In the genomic region with DNA sequence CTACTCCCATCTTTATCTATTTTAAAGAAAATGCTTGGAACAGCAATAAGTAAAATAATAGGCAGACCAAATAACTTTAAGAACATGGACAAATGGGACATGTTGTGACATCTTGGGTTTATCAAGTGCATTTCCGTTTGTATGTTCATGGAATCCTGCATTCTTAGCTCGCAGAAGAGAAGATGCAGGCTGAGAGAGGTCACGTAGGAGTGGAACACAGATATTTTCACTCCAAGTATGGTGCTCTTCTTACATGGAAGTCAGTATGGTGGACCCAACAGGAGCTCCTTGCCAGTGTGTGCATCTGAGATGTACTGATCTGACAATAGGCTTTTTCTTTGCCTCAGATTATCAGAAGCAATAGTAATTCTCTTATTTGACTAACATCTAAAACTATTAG, we compare ENCODE assay signal across 15 cellular contexts. TPM values are rescaled to one million over a fixed set of nuclear protein-coding genes. Genes with fewer than 3 reads are reported as not detected.
DNase-seq lines count a peak whose midpoint lies in the region; ATAC-seq, FAIRE-seq and TF ChIP-seq lines count a peak whose summit lies in the region.
"Had no signal": no experiment of that assay in that cellular context is flagged by ENCODE, and none has a peak within 500 bp of the region (broad histone marks: within the 10 kb centered on the region; RNA-seq: fewer than 3 reads in every experiment).

No MANE protein-coding gene starts in this region.

- no peak overlapping the region for H3K27ac ChIP-seq in CD4-positive, alpha-beta memory T cell (ENCODE audit: low read depth, low read length)
- H3K27ac ChIP-seq in SJCRH30 (no peak overlapping the region), hepatocyte (no peak overlapping the region), gastroesophageal sphincter (no peak overlapping the region), suprapubic skin (no peak overlapping the region)
- H3K27ac ChIP-seq: breast epithelium had no signal

- no peaks in the 10 kb centered on the region for H3K9me2 ChIP-seq in hepatocyte (replicated peaks; ENCODE audit: insufficient read depth)

- TF ChIP-seq POLR2A in GM12892 (IDR thresholded peaks at IDR 0.05; ENCODE audit: low read depth, low read length) (no peak), gastroesophageal sphincter (IDR thresholded peaks at IDR 0.05) (no peak), suprapubic skin (IDR thresholded peaks at IDR 0.05) (no peak)

- H3K27me3 ChIP-seq in CD4-positive, alpha-beta memory T cell (ENCODE audit: insufficient read depth, low read length) = peaks cover 10% of the 10 kb centered on the region
- H3K27me3 ChIP-seq in SJCRH30 (no peaks in the 10 kb centered on the region), hepatocyte (peaks cover 12% of the 10 kb centered on the region), gastroesophageal sphincter (peaks cover 65% of the 10 kb centered on the region), suprapubic skin (peaks cover 29% of the 10 kb centered on the region)

- H3K36me3 Mint-ChIP-seq in CD4-positive, alpha-beta memory T cell = peaks cover 0 to 2% of the 10 kb centered on the region in 2 donors

- H3K9me3 Mint-ChIP-seq in CD4-positive, alpha-beta memory T cell = no peaks in the 10 kb centered on the region

- H3K4me2 ChIP-seq in hepatocyte = peak overlapping the region; percentile 87

- H3K27ac Mint-ChIP-seq in CD4-positive, alpha-beta memory T cell = peak overlapping the region in 2 of 7 donors; percentile 18 to 24

- H3K4me1 ChIP-seq in CD4-positive, alpha-beta memory T cell (ENCODE audit: insufficient read depth, low read length) = peaks cover 14% of the 10 kb centered on the region
- H3K4me1 ChIP-seq in SJCRH30 (peaks cover 30% of the 10 kb centered on the region), hepatocyte (ENCODE audit: insufficient read depth) (peaks cover 24% of the 10 kb centered on the region), gastroesophageal sphincter (peaks cover 0 to 26% (median 16%) of the 10 kb centered on the region in 3 donors), suprapubic skin (peaks cover 36% of the 10 kb centered on the region)

- POLR2A ChIA-PET in CD4-positive, alpha-beta memory T cell (lab: Charles Lee; ENCODE audit: partially characterized antibody) = no interaction called here

- FAIRE-seq in GM12892 (lab: Jason Lieb, UNC) = peak; percentile 27

- CTCF ChIA-PET in CD4-positive, alpha-beta memory T cell (lab: Charles Lee; ENCODE audit: partially characterized antibody) = no interaction called here

- no peaks in the 10 kb centered on the region for H3K36me3 ChIP-seq in CD4-positive, alpha-beta memory T cell (ENCODE audit: insufficient read depth, low read length)
- H3K36me3 ChIP-seq in SJCRH30 (peaks cover 19% of the 10 kb centered on the region), hepatocyte (replicated peaks; ENCODE audit: insufficient read depth, low read depth) (no peaks in the 10 kb centered on the region), gastroesophageal sphincter (no peaks in the 10 kb centered on the region), suprapubic skin (no peaks in the 10 kb centered on the region)
- H3K36me3 ChIP-seq: breast epithelium had no signal

- H2AFZ ChIP-seq in hepatocyte = no peak overlapping the region

- 87% methylated on average over 3 of the region's 3 CpGs for WGBS in hepatocyte (ENCODE audit: low lambda C conversion rate, missing lambda C conversion rate)
- 94 to 96% methylated on average over 3 of the region's 3 CpGs for WGBS in gastroesophageal sphincter (ENCODE audit: low coverage in 1 of 2), 2 donors
- 75% methylated on average over 3 of the region's 3 CpGs for WGBS in suprapubic skin

- H3K4me3 Mint-ChIP-seq in CD4-positive, alpha-beta memory T cell = peak overlapping the region in 6 of 8 donors; percentile 4 to 65 (median 41)

- ATAC-seq in gastroesophageal sphincter = no peak
- ATAC-seq: mucosa of descending colon, right cardiac atrium had no signal

- intact Hi-C loops in CD4-positive, alpha-beta memory T cell (cut with micrococcal nuclease) = no loop called here

- no peak for TF ChIP-seq EP300 in gastroesophageal sphincter (IDR thresholded peaks at IDR 0.05)
- no peak for TF ChIP-seq EP300 in suprapubic skin (IDR thresholded peaks at IDR 0.05)

- peaks cover 9% of the 10 kb centered on the region for H3K79me2 ChIP-seq in hepatocyte

- TF ChIP-seq CTCF in hepatocyte (IDR thresholded peaks at IDR 0.05; ENCODE audit: poor library complexity) (no peak), gastroesophageal sphincter (IDR thresholded peaks at IDR 0.05) (no peak), suprapubic skin (IDR thresholded peaks at IDR 0.05) (no peak)

- no peaks in the 10 kb centered on the region for H3K9me3 ChIP-seq in CD4-positive, alpha-beta memory T cell (ENCODE audit: control insufficient read depth in 1 of 2, low read length in 2 of 2)
- H3K9me3 ChIP-seq in SJCRH30 (replicated peaks) (no peaks in the 10 kb centered on the region), hepatocyte (ENCODE audit: low read depth) (no peaks in the 10 kb centered on the region), gastroesophageal sphincter (no peaks in the 10 kb centered on the region), suprapubic skin (no peaks in the 10 kb centered on the region)
- H3K9me3 ChIP-seq: breast epithelium, mucosa of descending colon had no signal

- peaks cover 7 to 23% (median 13%) of the 10 kb centered on the region in 4 donors for H3K4me1 Mint-ChIP-seq in CD4-positive, alpha-beta memory T cell

- H3K27me3 Mint-ChIP-seq in CD4-positive, alpha-beta memory T cell = peaks cover 21% of the 10 kb centered on the region in 2 donors

- no peak for DNase-seq in CD4-positive, alpha-beta memory T cell
- DNase-seq in GM12892 (ENCODE audit: insufficient read length) (no peak), SJCRH30 (no peak), hepatocyte (ENCODE audit: low spot score) (no peak), NCI-H1417 treated with DMSO at 0.1 percent for 48 hours (lab: John Stamatoyannopoulos, UW) (no peak), suprapubic skin (ENCODE audit: low spot score in 2 of 2) (no peak), midbrain (lab: John Stamatoyannopoulos, UW) (no peak)
- DNase-seq: DMS 273 treated with DMSO at 0.1 percent for 48 hours; mucosa of descending colon; NCI-H1105 treated with DMSO at 0.1 percent for 48 hours; NK-92 treated with Interleukin-12 subunit alpha and Interleukin-12 subunit beta, amount 100 ng/mL, for 24 hours; right cardiac atrium had no signal

- no peaks in the 10 kb centered on the region for H4K20me1 ChIP-seq in hepatocyte (ENCODE audit: insufficient read depth, poor library complexity, severe bottlenecking)

- H3K4me3 ChIP-seq in CD4-positive, alpha-beta memory T cell (ENCODE audit: low read length in 2 of 2) = no peak overlapping the region
- H3K4me3 ChIP-seq in SJCRH30 = peak overlapping the region; percentile 94
- no peak overlapping the region for H3K4me3 ChIP-seq in hepatocyte
- no peak overlapping the region for H3K4me3 ChIP-seq in gastroesophageal sphincter
- H3K4me3 ChIP-seq in suprapubic skin = no peak overlapping the region
- H3K4me3 ChIP-seq: breast epithelium, mucosa of descending colon had no signal

RNA-seq across cellular contexts. Expression of a gene that starts 1.7 kb away (rescaled TPM):
- total RNA-seq in CD4-positive, alpha-beta memory T cell = not detected
- polyA plus RNA-seq in CD4-positive, alpha-beta memory T cell = not detected
- polyA plus RNA-seq in GM12892 (2012; ENCODE audit: missing spikeins) = 10.2 TPM
- total RNA-seq in SJCRH30 (2014; rRNA removed; shearing (Covaris generic)) = 13.8 and 17.7 TPM in 2 replicates
- total RNA-seq in hepatocyte (2.1 and 2.3 TPM in 2 replicates), gastroesophageal sphincter (under 1 TPM in 1 of 4 donors, not detected in 3; 0.07 TPM), suprapubic skin (1 to 10 TPM; 1.1 to 2.7 (median 1.5) TPM)
- polyA plus RNA-seq in hepatocyte = 0.42 and 0.64 TPM in 2 replicates

RNA-seq across cellular contexts. Expression of a gene that starts 37.3 kb away (rescaled TPM):
- total RNA-seq in CD4-positive, alpha-beta memory T cell = not detected
- polyA plus RNA-seq in CD4-positive, alpha-beta memory T cell = not detected
- polyA plus RNA-seq in GM12892 (2012; ENCODE audit: missing spikeins) = not detected
- total RNA-seq in SJCRH30 (2014; rRNA removed; shearing (Covaris generic)) = 4.5 and 4.6 TPM in 2 replicates
- 0.88 TPM in 1 of 2 replicates, not detected in the other for total RNA-seq in hepatocyte
- 0.41 and 0.77 TPM in 2 replicates for polyA plus RNA-seq in hepatocyte
- under 1 TPM in 1 of 4 donors, not detected in 3; 0.19 TPM for total RNA-seq in gastroesophageal sphincter
- not detected for total RNA-seq in suprapubic skin
- total RNA-seq: breast epithelium; T-helper 2 cell treated with Interferon-gamma antibody and Interleukin-4, amounts not matched to agents 100 ng/mL and 5 ng/mL, for 36 hours had no signal
